ENCODE assay signal across 1 cellular context in the genomic region with DNA sequence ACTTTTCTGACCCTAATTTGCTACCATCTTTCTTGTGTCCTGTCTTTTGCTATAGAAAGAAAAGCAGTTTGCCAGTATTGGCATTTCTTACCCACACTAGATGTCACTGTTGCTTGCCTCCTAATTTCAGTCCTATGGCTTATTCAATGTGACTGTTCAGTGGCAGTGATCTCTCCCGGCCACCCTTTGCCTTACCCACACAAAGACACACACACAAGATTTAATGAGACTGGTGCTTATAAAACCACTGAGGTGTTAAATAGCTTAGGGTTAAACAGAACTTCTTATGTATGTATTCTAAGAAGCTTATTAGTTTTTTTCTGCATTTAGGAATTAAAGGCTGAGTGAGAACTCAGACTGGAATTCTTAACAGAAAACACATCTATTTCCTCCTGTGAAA.
TF ChIP-seq lines count a peak whose summit lies in the region.

No MANE protein-coding gene starts in this region.

TF ChIP-seq in GM23338, 12 proteins besides CTCF, POLR2A, EP300 and RAD21 (continued from another document):
- TF ChIP-seq, protein P1, sequence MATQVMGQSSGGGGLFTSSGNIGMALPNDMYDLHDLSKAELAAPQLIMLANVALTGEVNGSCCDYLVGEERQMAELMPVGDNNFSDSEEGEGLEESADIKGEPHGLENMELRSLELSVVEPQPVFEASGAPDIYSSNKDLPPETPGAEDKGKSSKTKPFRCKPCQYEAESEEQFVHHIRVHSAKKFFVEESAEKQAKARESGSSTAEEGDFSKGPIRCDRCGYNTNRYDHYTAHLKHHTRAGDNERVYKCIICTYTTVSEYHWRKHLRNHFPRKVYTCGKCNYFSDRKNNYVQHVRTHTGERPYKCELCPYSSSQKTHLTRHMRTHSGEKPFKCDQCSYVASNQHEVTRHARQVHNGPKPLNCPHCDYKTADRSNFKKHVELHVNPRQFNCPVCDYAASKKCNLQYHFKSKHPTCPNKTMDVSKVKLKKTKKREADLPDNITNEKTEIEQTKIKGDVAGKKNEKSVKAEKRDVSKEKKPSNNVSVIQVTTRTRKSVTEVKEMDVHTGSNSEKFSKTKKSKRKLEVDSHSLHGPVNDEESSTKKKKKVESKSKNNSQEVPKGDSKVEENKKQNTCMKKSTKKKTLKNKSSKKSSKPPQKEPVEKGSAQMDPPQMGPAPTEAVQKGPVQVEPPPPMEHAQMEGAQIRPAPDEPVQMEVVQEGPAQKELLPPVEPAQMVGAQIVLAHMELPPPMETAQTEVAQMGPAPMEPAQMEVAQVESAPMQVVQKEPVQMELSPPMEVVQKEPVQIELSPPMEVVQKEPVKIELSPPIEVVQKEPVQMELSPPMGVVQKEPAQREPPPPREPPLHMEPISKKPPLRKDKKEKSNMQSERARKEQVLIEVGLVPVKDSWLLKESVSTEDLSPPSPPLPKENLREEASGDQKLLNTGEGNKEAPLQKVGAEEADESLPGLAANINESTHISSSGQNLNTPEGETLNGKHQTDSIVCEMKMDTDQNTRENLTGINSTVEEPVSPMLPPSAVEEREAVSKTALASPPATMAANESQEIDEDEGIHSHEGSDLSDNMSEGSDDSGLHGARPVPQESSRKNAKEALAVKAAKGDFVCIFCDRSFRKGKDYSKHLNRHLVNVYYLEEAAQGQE (IDR thresholded peaks at IDR 0.05; ENCODE audit: unreplicated experiment): no peak
- TF ChIP-seq POLR2AphosphoS5 (IDR thresholded peaks at IDR 0.05; ENCODE audit: low read depth): no peak
- no peak for TF ChIP-seq ZNF114 (CRISPR knock-in tag; IDR thresholded peaks at IDR 0.05)
